In genomic region chr2:37153224-37153623, GRCh38 we compare ENCODE assay signal across 1 cellular context.
TF ChIP-seq lines count a peak whose summit lies in the region.

No MANE protein-coding gene starts in this region.

TF ChIP-seq in GM12878, 131 proteins besides CTCF, POLR2A, EP300 and RAD21:
- no peak for TF ChIP-seq RELA (IDR thresholded peaks at IDR 0.05; ENCODE audit: borderline replicate concordance, partially characterized antibody)
- TF ChIP-seq SMAD1 (IDR thresholded peaks at IDR 0.05; ENCODE audit: low read depth, partially characterized antibody), result no peak
- TF ChIP-seq ATF2 (IDR thresholded peaks at IDR 0.05; ENCODE audit: low read length), result no peak
- no peak for TF ChIP-seq MYB (IDR thresholded peaks at IDR 0.05; ENCODE audit: borderline replicate concordance, low read depth, low read length)
- TF ChIP-seq PKNOX1 (IDR thresholded peaks at IDR 0.05), result no peak
- no peak for TF ChIP-seq NFXL1 (IDR thresholded peaks at IDR 0.05; ENCODE audit: borderline replicate concordance)
- TF ChIP-seq POLR2AphosphoS5 (IDR thresholded peaks at IDR 0.05; ENCODE audit: low read length), result no peak
- TF ChIP-seq NRF1 (conservative IDR thresholded peaks at IDR 0.05; ENCODE audit: low read depth, low read length), result no peak
